In genomic region chr12:98582093-98582492, GRCh38 we compare ENCODE assay signal across 20 cellular contexts. TPM values are rescaled to one million over a fixed set of nuclear protein-coding genes. Genes with fewer than 3 reads are reported as not detected.
A peak's percentile ranks its signal among the peaks of the same experiment; 100 is the strongest.
DNase-seq lines count a peak whose midpoint lies in the region; ATAC-seq, FAIRE-seq and TF ChIP-seq lines count a peak whose summit lies in the region.
"Had no signal": no experiment of that assay in that cellular context is flagged by ENCODE, and none has a peak within 500 bp of the region (broad histone marks: within the 10 kb centered on the region; RNA-seq: fewer than 3 reads in every experiment).

No MANE protein-coding gene starts in this region.

- no peak overlapping the region for H3K27ac Mint-ChIP-seq in effector memory CD8-positive, alpha-beta T cell

- no peaks in the 10 kb centered on the region for H3K27me3 ChIP-seq in adipocyte (replicated peaks; ENCODE audit: control insufficient read depth, insufficient read depth, low read length)
- no peaks in the 10 kb centered on the region for H3K27me3 ChIP-seq in foreskin keratinocyte
- H3K27me3 ChIP-seq: BLaER1 treated with 17β-estradiol and CSF1 and Interleukin-3, amounts not matched to agents 10 nM and 100 nM; SJCRH30 had no signal

- ATAC-seq in foreskin keratinocyte: peak; percentile 55
- no peak for ATAC-seq in GM19395 (IDR thresholded peaks at IDR 0.05; ENCODE audit: unreplicated experiment)
- ATAC-seq in effector memory CD8-positive, alpha-beta T cell (replicated peaks): no peak
- ATAC-seq: A549 had no signal

- no peaks in the 10 kb centered on the region for H3K36me3 ChIP-seq in adipocyte (ENCODE audit: control insufficient read depth, insufficient read depth, low read length, severe bottlenecking)
- H3K36me3 ChIP-seq: BLaER1 treated with 17β-estradiol and CSF1 and Interleukin-3, amounts not matched to agents 10 nM and 100 nM; SJCRH30 had no signal

- H3K4me1 Mint-ChIP-seq in effector memory CD8-positive, alpha-beta T cell (ENCODE audit: low read depth in 2 of 2): no peaks in the 10 kb centered on the region
- H3K4me1 Mint-ChIP-seq: CD8-positive, alpha-beta memory T cell had no signal

- H3K4me3 ChIP-seq in adipocyte (ENCODE audit: low read length): no peak overlapping the region
- H3K4me3 ChIP-seq: A549; BLaER1 treated with 17β-estradiol and CSF1 and Interleukin-3, amounts not matched to agents 10 nM and 100 nM; SJCRH30 had no signal

- H3K27ac ChIP-seq in foreskin keratinocyte: no peak overlapping the region
- H3K27ac ChIP-seq: A549; BLaER1 treated with 17β-estradiol and CSF1 and Interleukin-3, amounts not matched to agents 10 nM and 100 nM; SJCRH30 had no signal

- H3K9me3 ChIP-seq in adipocyte (ENCODE audit: control insufficient read depth, low read length): no peaks in the 10 kb centered on the region
- H3K9me3 ChIP-seq: A549; BLaER1 treated with 17β-estradiol and CSF1 and Interleukin-3, amounts not matched to agents 10 nM and 100 nM; SJCRH30 had no signal

- H3K27me3 Mint-ChIP-seq in effector memory CD8-positive, alpha-beta T cell: no peaks in the 10 kb centered on the region

- no peak for FAIRE-seq in frontal cortex (lab: Jason Lieb, UNC)
- FAIRE-seq: A549, D721Med, HTR-8/SVneo had no signal

- H3K36me3 Mint-ChIP-seq in effector memory CD8-positive, alpha-beta T cell (ENCODE audit: insufficient read depth): no peaks in the 10 kb centered on the region

- DNase-seq in EH (ENCODE audit: low read depth) (peak; percentile 74), HS-27A (ENCODE audit: low read depth) (peak; percentile 59), adipocyte (ENCODE audit: low read depth) (peak; percentile 18), foreskin keratinocyte (peak in 1 of 2 donors; percentile 48), GDM1 (lab: John Stamatoyannopoulos, UW) (no peak), frontal cortex (ENCODE audit: low spot score in 2 of 2) (no peak)
- DNase-seq in effector memory CD8-positive, alpha-beta T cell: no peak
- DNase-seq: CD8-positive, alpha-beta memory T cell; DMS79; NCI-H1436; NCI-H2029 treated with DMSO at 0.1 percent for 48 hours; NCI-H2171 treated with DMSO at 0.1 percent for 48 hours; NCI-H446 treated with DMSO at 0.1 percent for 48 hours; NK-92 treated with Interleukin-12 subunit alpha and Interleukin-12 subunit beta, amount 100 ng/mL, for 24 hours; SJCRH30 had no signal

- no peak overlapping the region for H3K4me3 Mint-ChIP-seq in effector memory CD8-positive, alpha-beta T cell
- H3K4me3 Mint-ChIP-seq: CD8-positive, alpha-beta memory T cell had no signal

- H3K9ac ChIP-seq in adipocyte (ENCODE audit: low read length): no peak overlapping the region
- H3K9ac ChIP-seq: BLaER1 treated with 17β-estradiol and CSF1 and Interleukin-3, amounts not matched to agents 10 nM and 100 nM had no signal

- H3K9me3 Mint-ChIP-seq in effector memory CD8-positive, alpha-beta T cell: no peaks in the 10 kb centered on the region
- H3K9me3 Mint-ChIP-seq: CD8-positive, alpha-beta memory T cell had no signal

- TF ChIP-seq CTCF in foreskin keratinocyte (conservative IDR thresholded peaks at IDR 0.05): no peak

- no peaks in the 10 kb centered on the region for H3K4me1 ChIP-seq in adipocyte (ENCODE audit: control insufficient read depth, insufficient read depth, low read length)
- no peaks in the 10 kb centered on the region for H3K4me1 ChIP-seq in foreskin keratinocyte
- H3K4me1 ChIP-seq: SJCRH30 had no signal

RNA-seq across cellular contexts. Expression of gene SLC25A3, which starts 11.4 kb away (rescaled TPM):
- total RNA-seq in foreskin keratinocyte (624 and 626 TPM in 2 replicates), frontal cortex (241 TPM)
- 596 and 642 TPM in 2 replicates for polyA plus RNA-seq in foreskin keratinocyte

Comparison
In these comparisons a context has a peak if more than half of its experiments do, and no peak if none do; other contexts are left out.
1. DNase-seq: peak in EH (single experiment), HS-27A (single experiment) and adipocyte (single experiment); none in effector memory CD8-positive, alpha-beta T cell (0 of 3), GDM1 (single experiment) and frontal cortex (0 of 2).